Comparison of ENCODE assay signal across 31 cellular contexts in the genomic region with DNA sequence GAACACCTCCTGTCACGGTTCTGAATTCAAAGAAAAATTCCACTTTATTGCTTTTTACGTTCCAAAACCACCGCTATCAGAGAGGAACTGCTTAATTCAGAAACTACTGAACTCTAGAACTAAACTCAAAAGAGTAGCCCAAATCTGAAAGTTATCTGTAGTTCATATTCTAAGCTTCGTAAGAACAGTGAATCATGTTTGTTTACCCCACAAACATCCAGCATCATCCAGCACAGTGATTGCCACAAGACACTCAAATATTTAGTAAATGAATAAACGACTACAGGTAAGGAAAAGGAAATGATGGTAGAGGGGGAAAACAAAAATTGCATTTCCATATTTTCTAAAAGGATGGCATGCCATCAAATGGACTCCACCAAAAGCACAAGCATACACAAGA. TPM values are rescaled to one million over a fixed set of nuclear protein-coding genes. Genes with fewer than 3 reads are reported as not detected.
"Had no signal": no experiment of that assay in that cellular context is flagged by ENCODE, and none has a peak within 500 bp of the region (broad histone marks: within the 10 kb centered on the region; RNA-seq: fewer than 3 reads in every experiment).

No MANE protein-coding gene starts in this region.

- H3K4me2 ChIP-seq: neural progenitor cell, smooth muscle cell had no signal

- H3K27me3 Mint-ChIP-seq: effector memory CD8-positive, alpha-beta T cell; naive thymus-derived CD4-positive, alpha-beta T cell had no signal

- DNase-seq: cortex of kidney; effector memory CD8-positive, alpha-beta T cell; erythroblast; esophagus squamous epithelium; foreskin melanocyte; glutamatergic neuron; heart right ventricle; hippocampal formation; left cardiac atrium; left lung; mesendoderm; midbrain; naive thymus-derived CD4-positive, alpha-beta T cell; stimulated activated CD4-positive, alpha-beta T cell treated with anti-CD3 and anti-CD28 coated beads, Interleukin-12 subunit alpha, Interleukin-12 subunit beta, amount 100 ng/mL, for 4 hours; stimulated activated CD4-positive, alpha-beta T cell treated with anti-CD3 and anti-CD28 coated beads, Interleukin-1b, Interleukin-23, amount 100 ng/mL, for 48 hours; stimulated activated CD4-positive, alpha-beta T cell treated with anti-CD3 and anti-CD28 coated beads, Interleukin-4, amount 100 ng/mL, for 1 hour; stimulated activated CD8-positive, alpha-beta memory T cell treated with anti-CD3 and anti-CD28 coated beads, Interleukin-4, amount 100 ng/mL, for 48 hours; stimulated activated naive CD4-positive, alpha-beta T cell treated with Interleukin-2 at 50 U/mL for 16 hours; stomach; thyroid gland; trophoblast cell had no signal

- ATAC-seq: effector memory CD8-positive, alpha-beta T cell; heart right ventricle; left cardiac atrium; left lung; naive thymus-derived CD4-positive, alpha-beta T cell; sciatic nerve had no signal

- H3K4me3 Mint-ChIP-seq: effector memory CD8-positive, alpha-beta T cell; naive thymus-derived CD4-positive, alpha-beta T cell; nephron; neural progenitor cell had no signal

- H3K27ac ChIP-seq: esophagus squamous epithelium, heart right ventricle, left lung, neural progenitor cell, parathyroid adenoma, prostate gland, right atrium auricular region, stomach, thyroid gland had no signal

- H3K36me3 Mint-ChIP-seq: neural progenitor cell had no signal

- H3K9ac ChIP-seq: neural progenitor cell, parathyroid adenoma had no signal

- H3K9me3 ChIP-seq: esophagus squamous epithelium, heart right ventricle, left lung, prostate gland, right atrium auricular region, stomach, thyroid gland had no signal

- H3K79me2 ChIP-seq: parathyroid adenoma had no signal

- H2AFZ ChIP-seq: neural progenitor cell, parathyroid adenoma had no signal

- H3K4me1 ChIP-seq: esophagus squamous epithelium, neural progenitor cell, parathyroid adenoma, prostate gland, right atrium auricular region, thyroid gland had no signal

- H3K27me3 ChIP-seq: esophagus squamous epithelium, heart right ventricle, left lung, neural progenitor cell, right atrium auricular region, stomach, thyroid gland had no signal

- H3K4me3 ChIP-seq: esophagus squamous epithelium, heart right ventricle, left lung, neural progenitor cell, prostate gland, right atrium auricular region, smooth muscle cell, stomach, thyroid gland had no signal

- H3K4me1 Mint-ChIP-seq: nephron, neural progenitor cell had no signal

- H3K36me3 ChIP-seq: prostate gland had no signal

- H3K9me3 Mint-ChIP-seq: effector memory CD8-positive, alpha-beta T cell; naive thymus-derived CD4-positive, alpha-beta T cell; nephron; neural progenitor cell had no signal

- H3K27ac Mint-ChIP-seq: effector memory CD8-positive, alpha-beta T cell; naive thymus-derived CD4-positive, alpha-beta T cell; nephron; neural progenitor cell had no signal

RNA-seq across cellular contexts. Expression of a gene that starts 38.9 kb away (rescaled TPM):
- total RNA-seq: left cardiac atrium; naive thymus-derived CD4-positive, alpha-beta T cell; osteoblast; sciatic nerve; subcutaneous adipose tissue; temporal lobe had no signal
